ENCODE assay signal across 8 cellular contexts in the genomic region with DNA sequence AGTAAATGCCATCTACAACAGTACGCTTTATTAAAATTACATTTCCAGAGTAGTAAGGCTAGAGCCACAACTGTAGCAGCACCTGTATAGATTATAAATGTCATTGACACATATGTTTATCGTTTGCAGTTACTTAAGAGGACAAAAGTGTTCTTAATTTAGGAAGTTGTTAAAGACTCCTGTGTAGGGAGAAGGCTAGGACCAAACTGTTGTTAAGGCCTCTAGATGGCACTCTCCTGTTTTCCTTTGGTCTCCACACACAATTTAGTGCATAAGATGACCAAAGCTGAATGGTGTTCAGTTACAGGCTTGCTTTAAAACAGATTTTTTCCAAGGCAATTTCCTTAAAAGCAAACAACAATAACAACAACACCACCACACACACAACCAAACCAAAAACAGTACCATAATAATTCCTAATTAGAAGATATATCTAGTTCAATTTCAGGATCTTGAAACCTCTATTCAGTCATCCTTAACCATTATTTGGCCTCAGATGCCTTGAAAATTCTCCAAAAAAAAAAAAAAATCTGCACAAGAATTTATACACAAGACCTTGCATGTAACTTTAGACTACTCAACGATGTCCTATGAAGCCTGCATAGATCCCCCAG. TPM values are rescaled to one million over a fixed set of nuclear protein-coding genes. Genes with fewer than 3 reads are reported as not detected.
DNase-seq lines count a peak whose midpoint lies in the region; ATAC-seq and TF ChIP-seq lines count a peak whose summit lies in the region.

No MANE protein-coding gene starts in this region.

- no peaks in the 10 kb centered on the region for H3K4me1 ChIP-seq in HAP-1
- no peaks in the 10 kb centered on the region for H3K4me1 ChIP-seq in adrenal gland (replicated peaks in 1 of 2)
- peaks cover 29% of the 10 kb centered on the region for H3K4me1 ChIP-seq in left ventricle myocardium inferior

- no peaks in the 10 kb centered on the region for H3K36me3 ChIP-seq in HAP-1 (replicated peaks)
- H3K36me3 ChIP-seq in adrenal gland (replicated peaks in 1 of 2): peaks cover 0 to 3% of the 10 kb centered on the region in 2 donors
- peaks cover 8% of the 10 kb centered on the region for H3K36me3 ChIP-seq in left ventricle myocardium inferior

- H3K9me3 ChIP-seq in HAP-1: no peaks in the 10 kb centered on the region
- H3K9me3 ChIP-seq in adrenal gland (replicated peaks in 1 of 3): no peaks in the 10 kb centered on the region
- no peaks in the 10 kb centered on the region for H3K9me3 ChIP-seq in left ventricle myocardium inferior (replicated peaks)

- H3K27me3 ChIP-seq in HAP-1 (ENCODE audit: low read depth): no peaks in the 10 kb centered on the region
- no peaks in the 10 kb centered on the region for H3K27me3 ChIP-seq in adrenal gland
- no peaks in the 10 kb centered on the region for H3K27me3 ChIP-seq in left ventricle myocardium inferior (ENCODE audit: low read depth)

- DNase-seq in D341Med (ENCODE audit: low spot score) (peak; percentile 55), HAP-1 (ENCODE audit: low spot score in 2 of 2) (peak; percentile 20 to 70), NCI-H460 (ENCODE audit: extremely low read depth, low read depth) (peak; percentile 50), adrenal gland (peak in 2 of 7 donors; percentile 33 to 47), left ventricle myocardium inferior (no peak), retinal pigment epithelial cell (ENCODE audit: low read depth) (peak; percentile 39)

- WGBS in adrenal gland, 4 donors: 35 to 41% (median 39%) methylated on average over 3 of the region's 3 CpGs

- in situ Hi-C loops in HAP-1 (cut with MboI; ENCODE audit: low sequenced_read_pairs): loop anchor here (5.0 to 10.0 kb wide), 2 partner anchors 222 to 345 kb away; no protein-coding TSS in a partner anchor

- H3K27ac ChIP-seq in adrenal gland (no peak overlapping the region), left ventricle myocardium inferior (replicated peaks) (no peak overlapping the region)

- ATAC-seq in GM18873 (IDR thresholded peaks at IDR 0.05; ENCODE audit: low FRiP score, unreplicated experiment): no peak
- ATAC-seq in GM19324 (IDR thresholded peaks at IDR 0.05; ENCODE audit: low FRiP score, unreplicated experiment): no peak

- TF ChIP-seq POLR2A in adrenal gland (IDR thresholded peaks at IDR 0.05): no peak

- H3K4me3 ChIP-seq in HAP-1: no peak overlapping the region
- H3K4me3 ChIP-seq in adrenal gland: no peak overlapping the region
- no peak overlapping the region for H3K4me3 ChIP-seq in left ventricle myocardium inferior
- no peak overlapping the region for H3K4me3 ChIP-seq in retinal pigment epithelial cell (ENCODE audit: low read length)

- TF ChIP-seq CTCF in adrenal gland (IDR thresholded peaks at IDR 0.05): peak; percentile 31 to 74 (median 68)
- peak; percentile 76 for TF ChIP-seq CTCF in left ventricle myocardium inferior (IDR thresholded peaks at IDR 0.05; ENCODE audit: borderline replicate concordance)
- TF ChIP-seq CTCF in retinal pigment epithelial cell (conservative IDR thresholded peaks at IDR 0.05; ENCODE audit: low read depth, low read length): peak; percentile 84

- intact Hi-C loops in adrenal gland (cut with DNase I): loop anchor here (2.0 to 5.0 kb wide), 3 partner anchors 88 to 232 kb away; partner anchors contain the start of gene APOA5 (in 1 of the 2)
- intact Hi-C loops in left ventricle myocardium inferior (cut with micrococcal nuclease): loop anchor here (2.0 kb wide), 1 partner anchor 225 kb away; no protein-coding TSS in a partner anchor

RNA-seq across cellular contexts. Expression of gene APOA1, which starts 42.5 kb away (rescaled TPM):
- not detected in 2 replicates for total RNA-seq in NCI-H460 (2014; rRNA removed; shearing (Covaris generic))
- polyA plus RNA-seq in NCI-H460 (2014; cell fraction: nucleus; rRNA removed): 0.71 TPM in 1 of 2 replicates, not detected in the other
- 1 to 10 TPM in 3 of 8 donors, under 1 TPM in 1, not detected in 4; 0.28 to 3.0 (median 2.2) TPM for total RNA-seq in adrenal gland
- polyA plus RNA-seq in adrenal gland: 1 to 10 TPM in 2 of 3 donors, under 1 TPM in 1; 0.62 to 7.2 (median 6.1) TPM
- total RNA-seq in left ventricle myocardium inferior: 62.6 TPM

RNA-seq across cellular contexts. Expression of gene APOC3, which starts 50.2 kb away (rescaled TPM):
- total RNA-seq in NCI-H460 (2014; rRNA removed; shearing (Covaris generic)): not detected in 2 replicates
- not detected in 2 replicates for polyA plus RNA-seq in NCI-H460 (2014; cell fraction: nucleus; rRNA removed)
- total RNA-seq in adrenal gland (1 to 10 TPM in 2 of 8 donors, under 1 TPM in 1, not detected in 5; 0.84 to 3.1 (median 2.9) TPM), left ventricle myocardium inferior (not detected)
- 1 to 10 TPM in 2 of 3 donors, under 1 TPM in 1; 0.20 to 1.6 (median 1.0) TPM for polyA plus RNA-seq in adrenal gland

RNA-seq across cellular contexts. Expression of gene APOA4, which starts 56.8 kb away (rescaled TPM):
- total RNA-seq in NCI-H460 (2014; rRNA removed; shearing (Covaris generic)): not detected in 2 replicates
- polyA plus RNA-seq in NCI-H460 (2014; cell fraction: nucleus; rRNA removed): not detected in 2 replicates
- total RNA-seq in adrenal gland (not detected), left ventricle myocardium inferior (not detected)
- under 1 TPM in 1 of 3 donors, not detected in 2; 0.17 TPM for polyA plus RNA-seq in adrenal gland

Comparison
In these comparisons a context has a peak if more than half of its experiments do, and no peak if none do; other contexts are left out.
1. RNA of gene APOA1, which starts 42.5 kb away (total RNA-seq): 62.6 TPM in left ventricle myocardium inferior (single experiment); 0.28 to 3.0 TPM in adrenal gland and not detected in NCI-H460; every median in the first group is over 10 times any median in the second.
2. Peak in every context shown above with its lines, with median percentiles within 50 percentile points of each other: CTCF ChIP-seq.